25 cellular contexts compared by ENCODE assay signal in the genomic region with DNA sequence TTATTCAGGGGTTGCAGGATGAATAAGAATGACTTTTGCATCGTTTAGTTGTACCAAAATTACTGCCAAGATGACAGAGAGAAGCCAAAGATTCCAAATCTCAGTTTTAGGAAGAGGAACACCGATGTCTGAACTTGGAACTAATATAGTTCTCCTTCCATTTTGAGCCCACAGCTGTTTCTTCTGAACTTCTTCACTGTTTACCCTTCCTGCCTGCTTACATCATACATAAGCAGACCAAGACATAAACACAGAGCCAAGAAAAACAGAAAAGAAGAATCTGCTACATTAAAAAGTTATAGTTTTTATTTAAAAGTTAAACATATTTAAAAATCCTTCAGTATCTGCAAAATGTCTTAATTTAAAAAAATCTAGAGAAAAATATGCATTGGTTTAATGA.
DNase-seq lines count a peak whose midpoint lies in the region; ATAC-seq and TF ChIP-seq lines count a peak whose summit lies in the region.
"Had no signal": no experiment of that assay in that cellular context is flagged by ENCODE, and none has a peak within 500 bp of the region (broad histone marks: within the 10 kb centered on the region; RNA-seq: fewer than 3 reads in every experiment).

No MANE protein-coding gene starts in this region.

- no peak overlapping the region for H3K27ac ChIP-seq in fibroblast of lung (ENCODE audit: insufficient read depth, low read length)
- H3K27ac ChIP-seq in foreskin keratinocyte: no peak overlapping the region
- H3K27ac ChIP-seq: gastroesophageal sphincter, pancreas, Peyer's patch, right atrium auricular region, SJSA1, transverse colon had no signal

- H3K27ac Mint-ChIP-seq in nephron: peak overlapping the region; percentile 62 to 75 (median 75)
- no peak overlapping the region for H3K27ac Mint-ChIP-seq in activated CD4-positive, alpha-beta T cell treated with anti-CD3 and anti-CD28 coated beads, Interleukin-2, amount 10 ng/mL, durations not matched to agents 7 days and 5 days
- H3K27ac Mint-ChIP-seq: natural killer cell had no signal

- peaks cover 54% of the 10 kb centered on the region for H3K4me1 Mint-ChIP-seq in nephron
- H3K4me1 Mint-ChIP-seq in activated CD4-positive, alpha-beta T cell treated with anti-CD3 and anti-CD28 coated beads, Interleukin-2, amount 10 ng/mL, durations not matched to agents 7 days and 5 days: peaks cover 2% of the 10 kb centered on the region

- CTCF ChIA-PET in activated CD4-positive, alpha-beta T cell treated with anti-CD3 and anti-CD28 coated beads, Interleukin-2, amount 10 ng/mL, durations not matched to agents 7 days and 5 days (lab: Charles Lee): interaction anchor here (0.6 kb wide), 1 partner anchor 17 kb away, joined by 4 read pairs; no protein-coding TSS in a partner anchor

- H3K36me3 ChIP-seq in fibroblast of lung (ENCODE audit: control insufficient read depth, insufficient read depth, low read length): no peaks in the 10 kb centered on the region
- H3K36me3 ChIP-seq: BE2C, pancreas, Peyer's patch, right atrium auricular region, SJSA1, transverse colon had no signal

- H3K4me1 ChIP-seq in fibroblast of lung (ENCODE audit: control insufficient read depth, extremely low read depth, insufficient read depth, low read length): no peaks in the 10 kb centered on the region
- H3K4me1 ChIP-seq in foreskin keratinocyte: no peaks in the 10 kb centered on the region
- H3K4me1 ChIP-seq: pancreas, SJSA1 had no signal

- H3K79me2 ChIP-seq in fibroblast of lung (ENCODE audit: control insufficient read depth, insufficient read depth, low read length): no peaks in the 10 kb centered on the region

- peak overlapping the region; percentile 61 for H3K4me2 ChIP-seq in fibroblast of lung (ENCODE audit: extremely low read depth, insufficient read depth, low read length)

- no peaks in the 10 kb centered on the region for H3K9me3 ChIP-seq in fibroblast of lung (ENCODE audit: control insufficient read depth, insufficient read depth, low read depth, low read length)
- H3K9me3 ChIP-seq: BE2C, gastroesophageal sphincter, pancreas, Peyer's patch, right atrium auricular region, SJSA1, transverse colon had no signal

- peaks cover 7% of the 10 kb centered on the region for H3K36me3 Mint-ChIP-seq in nephron (ENCODE audit: low read depth)
- H3K36me3 Mint-ChIP-seq in activated CD4-positive, alpha-beta T cell treated with anti-CD3 and anti-CD28 coated beads, Interleukin-2, amount 10 ng/mL, durations not matched to agents 7 days and 5 days (ENCODE audit: low read depth): no peaks in the 10 kb centered on the region

- H3K4me3 Mint-ChIP-seq in nephron: no peak overlapping the region
- no peak overlapping the region for H3K4me3 Mint-ChIP-seq in activated CD4-positive, alpha-beta T cell treated with anti-CD3 and anti-CD28 coated beads, Interleukin-2, amount 10 ng/mL, durations not matched to agents 7 days and 5 days
- H3K4me3 Mint-ChIP-seq: activated T-cell treated with anti-CD3 and anti-CD28 coated beads, Interleukin-2, amount 50 U/mL, for 4 hours; natural killer cell had no signal

- POLR2A ChIA-PET in activated CD4-positive, alpha-beta T cell treated with anti-CD3 and anti-CD28 coated beads, Interleukin-2, amount 10 ng/mL, durations not matched to agents 7 days and 5 days (lab: Charles Lee): no interaction called here

- H2AFZ ChIP-seq in fibroblast of lung (ENCODE audit: low read length): no peak overlapping the region

- no peaks in the 10 kb centered on the region for H3K9me3 Mint-ChIP-seq in nephron
- no peaks in the 10 kb centered on the region for H3K9me3 Mint-ChIP-seq in activated CD4-positive, alpha-beta T cell treated with anti-CD3 and anti-CD28 coated beads, Interleukin-2, amount 10 ng/mL, durations not matched to agents 7 days and 5 days
- H3K9me3 Mint-ChIP-seq: activated T-cell treated with anti-CD3 and anti-CD28 coated beads, Interleukin-2, amount 50 U/mL, for 4 hours; natural killer cell had no signal

- H3K9ac ChIP-seq in fibroblast of lung (ENCODE audit: insufficient read depth, low read length): no peak overlapping the region

- no peak for TF ChIP-seq CTCF in AG09319 (IDR thresholded peaks at IDR 0.05; ENCODE audit: low read depth, low read length)
- no peak for TF ChIP-seq CTCF in fibroblast of lung (conservative IDR thresholded peaks at IDR 0.05 in 1 of 2, IDR thresholded peaks at IDR 0.05 in 1 of 2; ENCODE audit: low read depth in 1 of 2, low read length in 2 of 2)
- TF ChIP-seq CTCF in nephron (IDR thresholded peaks at IDR 0.05; ENCODE audit: unreplicated experiment in 3 of 3): no peak
- TF ChIP-seq CTCF in foreskin keratinocyte (conservative IDR thresholded peaks at IDR 0.05): no peak

- H3K27me3 Mint-ChIP-seq in nephron (ENCODE audit: low read depth): no peaks in the 10 kb centered on the region
- H3K27me3 Mint-ChIP-seq in activated CD4-positive, alpha-beta T cell treated with anti-CD3 and anti-CD28 coated beads, Interleukin-2, amount 10 ng/mL, durations not matched to agents 7 days and 5 days: no peaks in the 10 kb centered on the region

- no peaks in the 10 kb centered on the region for H3K27me3 ChIP-seq in fibroblast of lung (ENCODE audit: control insufficient read depth, insufficient read depth, low read length)
- H3K27me3 ChIP-seq in foreskin keratinocyte: no peaks in the 10 kb centered on the region
- H3K27me3 ChIP-seq: BE2C, gastroesophageal sphincter, pancreas, Peyer's patch, right atrium auricular region, SJSA1, transverse colon had no signal

- DNase-seq in AG09319 (ENCODE audit: extremely low read depth, low read depth): peak; percentile 4
- DNase-seq in amniotic stem cell (lab: John Stamatoyannopoulos, UW): peak; percentile 19
- DNase-seq in fibroblast of lung (ENCODE audit: low read depth in 2 of 2): peak; percentile 15 to 77
- DNase-seq in activated CD4-positive, alpha-beta T cell treated with anti-CD3 and anti-CD28 coated beads, Interleukin-2, amount 10 ng/mL, durations not matched to agents 7 days and 5 days: no peak
- no peak for DNase-seq in stimulated activated CD4-positive, alpha-beta T cell treated with anti-CD3 and anti-CD28 coated beads, Interleukin-1b, Interleukin-23, amount 100 ng/mL, for 48 hours
- DNase-seq in NCI-H2029 treated with DMSO at 0.1 percent for 48 hours (lab: John Stamatoyannopoulos, UW): no peak
- no peak for DNase-seq in foreskin keratinocyte
- DNase-seq: activated CD4-positive, alpha-beta T cell treated with anti-CD3 and anti-CD28 coated beads for 48 hours; activated T-cell treated with anti-CD3 and anti-CD28 coated beads, Interleukin-2, amount 50 U/mL, for 4 hours; BE2C; DMS53; GDM1; islet precursor cell; left ventricle myocardium superior; midbrain; natural killer cell; NCI-H1694; pancreas; Peyer's patch; T-helper 1 cell; transverse colon had no signal

- H3K4me3 ChIP-seq in fibroblast of lung (replicated peaks in 1 of 4; ENCODE audit: control extremely low read depth in 1 of 4, insufficient read depth in 1 of 4, low read depth in 3 of 4, low read length in 4 of 4): peak overlapping the region in 1 of 4 experiments; percentile 12
- H3K4me3 ChIP-seq: gastroesophageal sphincter, pancreas, Peyer's patch, right atrium auricular region, SJSA1, transverse colon had no signal

- no peaks in the 10 kb centered on the region for H4K20me1 ChIP-seq in fibroblast of lung (ENCODE audit: control insufficient read depth, extremely low read depth, insufficient read depth, low read length)

- no peak for ATAC-seq in foreskin keratinocyte
- ATAC-seq: activated T-cell treated with anti-CD3 and anti-CD28 coated beads, Interleukin-2, amount 50 U/mL, for 4 hours; gastroesophageal sphincter; left ventricle myocardium superior; natural killer cell; pancreas had no signal

Comparison
In these comparisons a context has a peak if more than half of its experiments do, and no peak if none do; other contexts are left out.
1. DNase-seq: peak in AG09319 (single experiment), amniotic stem cell (single experiment) and fibroblast of lung (2 of 2); none in activated CD4-positive, alpha-beta T cell treated with anti-CD3 and anti-CD28 coated beads, Interleukin-2, amount 10 ng/mL, durations not matched to agents 7 days and 5 days (single experiment), stimulated activated CD4-positive, alpha-beta T cell treated with anti-CD3 and anti-CD28 coated beads, Interleukin-1b, Interleukin-23, amount 100 ng/mL, for 48 hours (single experiment), NCI-H2029 treated with DMSO at 0.1 percent for 48 hours (single experiment) and foreskin keratinocyte (0 of 2).